8 cellular contexts compared by ENCODE assay signal in genomic region chr2:60880988-60881932, GRCh38. TPM values are rescaled to one million over a fixed set of nuclear protein-coding genes. Genes with fewer than 3 reads are reported as not detected.
DNase-seq lines count a peak whose midpoint lies in the region; ATAC-seq and TF ChIP-seq lines count a peak whose summit lies in the region.

Gene REL, plus strand, starts transcription at chr2:60881574. Its CDS starts 267 bp downstream, at chr2:60881841.

- H3K27ac ChIP-seq in ascending aorta (peak within 1 kb of the TSS; percentile 91 to 95), rectal smooth muscle tissue (ENCODE audit: low read depth, low read length) (peak within 1 kb of the TSS; percentile 95), vagina (peak within 1 kb of the TSS; percentile 91)

- H3K4me1 Mint-ChIP-seq in T-helper 2 cell treated with Interferon-gamma antibody and Interleukin-4, amounts not matched to agents 5 μg/mL and 100 μg/mL, for 36 hours (ENCODE audit: low read depth), result peaks cover 32% of the 10 kb centered on the region

- H3K4me1 ChIP-seq in ascending aorta, result peaks cover 0 to 6% of the 10 kb centered on the region in 2 donors
- H3K4me1 ChIP-seq in rectal smooth muscle tissue (ENCODE audit: control insufficient read depth, insufficient read depth, low read length), result peaks cover 4% of the 10 kb centered on the region
- peaks cover 29% of the 10 kb centered on the region for H3K4me1 ChIP-seq in vagina

- H3K4me3 ChIP-seq in ascending aorta (peak within 1 kb of the TSS; percentile 85 to 93), rectal smooth muscle tissue (ENCODE audit: low read length) (peak within 1 kb of the TSS; percentile 91), vagina (peak within 1 kb of the TSS; percentile 83 to 94)

- H3K36me3 ChIP-seq in ascending aorta (no peaks in the 10 kb centered on the region), rectal smooth muscle tissue (ENCODE audit: control insufficient read depth, insufficient read depth, low read length) (no peaks in the 10 kb centered on the region), vagina (no peaks in the 10 kb centered on the region)

- ATAC-seq in GM18502 (IDR thresholded peaks at IDR 0.05; ENCODE audit: poor library complexity, unreplicated experiment) (peak; percentile 78), HG02884 (IDR thresholded peaks at IDR 0.05; ENCODE audit: unreplicated experiment) (peak; percentile 69)

- no peaks in the 10 kb centered on the region for H3K9me3 Mint-ChIP-seq in T-helper 2 cell treated with Interferon-gamma antibody and Interleukin-4, amounts not matched to agents 5 μg/mL and 100 μg/mL, for 36 hours

- H3K27me3 ChIP-seq in ascending aorta, result no peaks in the 10 kb centered on the region
- H3K27me3 ChIP-seq in rectal smooth muscle tissue (ENCODE audit: control insufficient read depth, insufficient read depth, low read length), result no peaks in the 10 kb centered on the region
- no peaks in the 10 kb centered on the region for H3K27me3 ChIP-seq in vagina

- H3K27me3 Mint-ChIP-seq in T-helper 2 cell treated with Interferon-gamma antibody and Interleukin-4, amounts not matched to agents 5 μg/mL and 100 μg/mL, for 36 hours (ENCODE audit: low read depth), result no peaks in the 10 kb centered on the region

- no peaks in the 10 kb centered on the region for H3K9me3 ChIP-seq in ascending aorta
- no peaks in the 10 kb centered on the region for H3K9me3 ChIP-seq in vagina

- H3K9ac ChIP-seq in rectal smooth muscle tissue (ENCODE audit: low read length), result peak within 1 kb of the TSS; percentile 95

- H3K4me3 Mint-ChIP-seq in T-helper 2 cell treated with Interferon-gamma antibody and Interleukin-4, amounts not matched to agents 5 μg/mL and 100 μg/mL, for 36 hours, result peak within 1 kb of the TSS; percentile 100

- peak; percentile 67 for DNase-seq in NCI-H1694 treated with DMSO at 0.1 percent for 48 hours (lab: John Stamatoyannopoulos, UW)
- DNase-seq in T-helper 2 cell treated with Interferon-gamma antibody and Interleukin-4, amounts not matched to agents 5 μg/mL and 100 μg/mL, for 36 hours (ENCODE audit: low spot score), result peak; percentile 93
- DNase-seq in ascending aorta (ENCODE audit: low spot score in 2 of 2), result peak; percentile 51 to 92
- DNase-seq in hepatic stellate cell (ENCODE audit: low spot score), result peak; percentile 89
- DNase-seq in vagina (ENCODE audit: extremely low spot score in 2 of 2), result peak in 1 of 2 donors; percentile 95

- peaks cover 10% of the 10 kb centered on the region for H3K36me3 Mint-ChIP-seq in T-helper 2 cell treated with Interferon-gamma antibody and Interleukin-4, amounts not matched to agents 5 μg/mL and 100 μg/mL, for 36 hours (ENCODE audit: low read depth)

- peak in 1 of 3 experiments; percentile 30 for TF ChIP-seq CTCF in ascending aorta (IDR thresholded peaks at IDR 0.05)
- no peak for TF ChIP-seq CTCF in vagina (IDR thresholded peaks at IDR 0.05)

- TF ChIP-seq POLR2A in vagina (IDR thresholded peaks at IDR 0.05), result peak; percentile 56 to 92

- peak within 1 kb of the TSS; percentile 100 for H3K27ac Mint-ChIP-seq in T-helper 2 cell treated with Interferon-gamma antibody and Interleukin-4, amounts not matched to agents 5 μg/mL and 100 μg/mL, for 36 hours

- intact Hi-C loops in ascending aorta (cut with DNase I), result loop anchor here (1.0 to 10.0 kb wide), 9 partner anchors 125 to 1821 kb away; partner anchors contain the start of genes PAPOLG, PEX13, SANBR and USP34
- intact Hi-C loops in vagina (cut with DNase I), result loop anchor here (10.0 kb wide), 1 partner anchor 294 kb away; no protein-coding TSS in a partner anchor

RNA-seq across cellular contexts. Expression of gene REL, which starts in this region (rescaled TPM):
- total RNA-seq in ascending aorta, result 5.3 TPM
- 29.0 TPM for total RNA-seq in vagina
